In genomic region chr2:43810427-43810826, GRCh38 we compare ENCODE assay signal across 1 cellular context.
TF ChIP-seq lines count a peak whose summit lies in the region.

No MANE protein-coding gene starts in this region.

TF ChIP-seq in K562, 482 proteins besides CTCF, POLR2A, EP300 and RAD21:
- TF ChIP-seq PBX2 (CRISPR knock-in tag; IDR thresholded peaks at IDR 0.05; ENCODE audit: low read depth): no peak
- peak; percentile 67 for TF ChIP-seq PBX2 (tag; conservative IDR thresholded peaks at IDR 0.05; ENCODE audit: low read depth)
- peak; percentile 32; the same call in 1 of the 2 replicates for TF ChIP-seq ARID1B (IDR thresholded peaks at IDR 0.05)
- TF ChIP-seq ZFPM2 (CRISPR knock-in tag; IDR thresholded peaks at IDR 0.05): no peak
- TF ChIP-seq, protein P1, sequence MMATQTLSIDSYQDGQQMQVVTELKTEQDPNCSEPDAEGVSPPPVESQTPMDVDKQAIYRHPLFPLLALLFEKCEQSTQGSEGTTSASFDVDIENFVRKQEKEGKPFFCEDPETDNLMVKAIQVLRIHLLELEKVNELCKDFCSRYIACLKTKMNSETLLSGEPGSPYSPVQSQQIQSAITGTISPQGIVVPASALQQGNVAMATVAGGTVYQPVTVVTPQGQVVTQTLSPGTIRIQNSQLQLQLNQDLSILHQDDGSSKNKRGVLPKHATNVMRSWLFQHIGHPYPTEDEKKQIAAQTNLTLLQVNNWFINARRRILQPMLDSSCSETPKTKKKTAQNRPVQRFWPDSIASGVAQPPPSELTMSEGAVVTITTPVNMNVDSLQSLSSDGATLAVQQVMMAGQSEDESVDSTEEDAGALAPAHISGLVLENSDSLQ (IDR thresholded peaks at IDR 0.05): peak; percentile 41; the same call in 1 of the 2 replicates
- TF ChIP-seq MTA2 (IDR thresholded peaks at IDR 0.05; ENCODE audit: low read depth): no peak
- no peak for TF ChIP-seq SIRT6 (IDR thresholded peaks at IDR 0.05; ENCODE audit: low read depth, low read length)
- TF ChIP-seq, protein P2, sequence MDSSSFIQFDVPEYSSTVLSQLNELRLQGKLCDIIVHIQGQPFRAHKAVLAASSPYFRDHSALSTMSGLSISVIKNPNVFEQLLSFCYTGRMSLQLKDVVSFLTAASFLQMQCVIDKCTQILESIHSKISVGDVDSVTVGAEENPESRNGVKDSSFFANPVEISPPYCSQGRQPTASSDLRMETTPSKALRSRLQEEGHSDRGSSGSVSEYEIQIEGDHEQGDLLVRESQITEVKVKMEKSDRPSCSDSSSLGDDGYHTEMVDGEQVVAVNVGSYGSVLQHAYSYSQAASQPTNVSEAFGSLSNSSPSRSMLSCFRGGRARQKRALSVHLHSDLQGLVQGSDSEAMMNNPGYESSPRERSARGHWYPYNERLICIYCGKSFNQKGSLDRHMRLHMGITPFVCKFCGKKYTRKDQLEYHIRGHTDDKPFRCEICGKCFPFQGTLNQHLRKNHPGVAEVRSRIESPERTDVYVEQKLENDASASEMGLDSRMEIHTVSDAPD (CRISPR knock-in tag; IDR thresholded peaks at IDR 0.05): no peak
- TF ChIP-seq TCFL5 (CRISPR knock-in tag; conservative IDR thresholded peaks at IDR 0.05): no peak
- TF ChIP-seq, protein P3, sequence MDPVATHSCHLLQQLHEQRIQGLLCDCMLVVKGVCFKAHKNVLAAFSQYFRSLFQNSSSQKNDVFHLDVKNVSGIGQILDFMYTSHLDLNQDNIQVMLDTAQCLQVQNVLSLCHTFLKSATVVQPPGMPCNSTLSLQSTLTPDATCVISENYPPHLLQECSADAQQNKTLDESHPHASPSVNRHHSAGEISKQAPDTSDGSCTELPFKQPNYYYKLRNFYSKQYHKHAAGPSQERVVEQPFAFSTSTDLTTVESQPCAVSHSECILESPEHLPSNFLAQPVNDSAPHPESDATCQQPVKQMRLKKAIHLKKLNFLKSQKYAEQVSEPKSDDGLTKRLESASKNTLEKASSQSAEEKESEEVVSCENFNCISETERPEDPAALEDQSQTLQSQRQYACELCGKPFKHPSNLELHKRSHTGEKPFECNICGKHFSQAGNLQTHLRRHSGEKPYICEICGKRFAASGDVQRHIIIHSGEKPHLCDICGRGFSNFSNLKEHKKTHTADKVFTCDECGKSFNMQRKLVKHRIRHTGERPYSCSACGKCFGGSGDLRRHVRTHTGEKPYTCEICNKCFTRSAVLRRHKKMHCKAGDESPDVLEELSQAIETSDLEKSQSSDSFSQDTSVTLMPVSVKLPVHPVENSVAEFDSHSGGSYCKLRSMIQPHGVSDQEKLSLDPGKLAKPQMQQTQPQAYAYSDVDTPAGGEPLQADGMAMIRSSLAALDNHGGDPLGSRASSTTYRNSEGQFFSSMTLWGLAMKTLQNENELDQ (CRISPR knock-in tag; IDR thresholded peaks at IDR 0.05; ENCODE audit: borderline replicate concordance): no peak
- TF ChIP-seq ZNF717 (CRISPR knock-in tag; IDR thresholded peaks at IDR 0.05): no peak
- TF ChIP-seq IRF9 (tag; IDR thresholded peaks at IDR 0.05): no peak
- TF ChIP-seq STAT5A (IDR thresholded peaks at IDR 0.05; ENCODE audit: borderline replicate concordance, low read length): peak; percentile 45
- TF ChIP-seq, protein P4, sequence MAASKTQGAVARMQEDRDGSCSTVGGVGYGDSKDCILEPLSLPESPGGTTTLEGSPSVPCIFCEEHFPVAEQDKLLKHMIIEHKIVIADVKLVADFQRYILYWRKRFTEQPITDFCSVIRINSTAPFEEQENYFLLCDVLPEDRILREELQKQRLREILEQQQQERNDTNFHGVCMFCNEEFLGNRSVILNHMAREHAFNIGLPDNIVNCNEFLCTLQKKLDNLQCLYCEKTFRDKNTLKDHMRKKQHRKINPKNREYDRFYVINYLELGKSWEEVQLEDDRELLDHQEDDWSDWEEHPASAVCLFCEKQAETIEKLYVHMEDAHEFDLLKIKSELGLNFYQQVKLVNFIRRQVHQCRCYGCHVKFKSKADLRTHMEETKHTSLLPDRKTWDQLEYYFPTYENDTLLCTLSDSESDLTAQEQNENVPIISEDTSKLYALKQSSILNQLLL (CRISPR knock-in tag; IDR thresholded peaks at IDR 0.05; ENCODE audit: borderline replicate concordance): no peak
- TF ChIP-seq, protein P5, sequence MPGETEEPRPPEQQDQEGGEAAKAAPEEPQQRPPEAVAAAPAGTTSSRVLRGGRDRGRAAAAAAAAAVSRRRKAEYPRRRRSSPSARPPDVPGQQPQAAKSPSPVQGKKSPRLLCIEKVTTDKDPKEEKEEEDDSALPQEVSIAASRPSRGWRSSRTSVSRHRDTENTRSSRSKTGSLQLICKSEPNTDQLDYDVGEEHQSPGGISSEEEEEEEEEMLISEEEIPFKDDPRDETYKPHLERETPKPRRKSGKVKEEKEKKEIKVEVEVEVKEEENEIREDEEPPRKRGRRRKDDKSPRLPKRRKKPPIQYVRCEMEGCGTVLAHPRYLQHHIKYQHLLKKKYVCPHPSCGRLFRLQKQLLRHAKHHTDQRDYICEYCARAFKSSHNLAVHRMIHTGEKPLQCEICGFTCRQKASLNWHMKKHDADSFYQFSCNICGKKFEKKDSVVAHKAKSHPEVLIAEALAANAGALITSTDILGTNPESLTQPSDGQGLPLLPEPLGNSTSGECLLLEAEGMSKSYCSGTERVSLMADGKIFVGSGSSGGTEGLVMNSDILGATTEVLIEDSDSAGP (CRISPR knock-in tag; IDR thresholded peaks at IDR 0.05): no peak
- no peak for TF ChIP-seq JUNB (CRISPR knock-in tag; conservative IDR thresholded peaks at IDR 0.05)
- TF ChIP-seq POLR2AphosphoS5 (IDR thresholded peaks at IDR 0.05; ENCODE audit: control insufficient read depth, insufficient read depth, low read depth, low read length): 0 out of 2 replicates have a peak, but pooled peaks have one; percentile 30
- no peak for TF ChIP-seq GATAD2B (IDR thresholded peaks at IDR 0.05; ENCODE audit: borderline replicate concordance)
- TF ChIP-seq ZNF212 (CRISPR knock-in tag; IDR thresholded peaks at IDR 0.05): no peak
- TF ChIP-seq TEAD4 (IDR thresholded peaks at IDR 0.05; ENCODE audit: low read length): peak; percentile 65
- no peak for TF ChIP-seq TEAD4 (CRISPR knock-in tag; IDR thresholded peaks at IDR 0.05; ENCODE audit: borderline replicate concordance)
- no peak for TF ChIP-seq ZBTB26 (CRISPR knock-in tag; IDR thresholded peaks at IDR 0.05)
- TF ChIP-seq EP400 (IDR thresholded peaks at IDR 0.05): no peak
- TF ChIP-seq TCF3 (CRISPR knock-in tag; IDR thresholded peaks at IDR 0.05): peak; percentile 71
- TF ChIP-seq TAL1 (IDR thresholded peaks at IDR 0.05): peak; percentile 71
- TF ChIP-seq ZNF586 (CRISPR knock-in tag; conservative IDR thresholded peaks at IDR 0.05): no peak
- 0 out of 2 replicates have a peak, but pooled peaks have one; percentile 22 for TF ChIP-seq PML (IDR thresholded peaks at IDR 0.05; ENCODE audit: low read length)
- peak; percentile 61; the same call in 1 of the 2 replicates for TF ChIP-seq CBFA2T2 (conservative IDR thresholded peaks at IDR 0.05)
- TF ChIP-seq DPF2 (IDR thresholded peaks at IDR 0.05): peak; percentile 21; the same call in 1 of the 2 replicates
- TF ChIP-seq, protein P6, sequence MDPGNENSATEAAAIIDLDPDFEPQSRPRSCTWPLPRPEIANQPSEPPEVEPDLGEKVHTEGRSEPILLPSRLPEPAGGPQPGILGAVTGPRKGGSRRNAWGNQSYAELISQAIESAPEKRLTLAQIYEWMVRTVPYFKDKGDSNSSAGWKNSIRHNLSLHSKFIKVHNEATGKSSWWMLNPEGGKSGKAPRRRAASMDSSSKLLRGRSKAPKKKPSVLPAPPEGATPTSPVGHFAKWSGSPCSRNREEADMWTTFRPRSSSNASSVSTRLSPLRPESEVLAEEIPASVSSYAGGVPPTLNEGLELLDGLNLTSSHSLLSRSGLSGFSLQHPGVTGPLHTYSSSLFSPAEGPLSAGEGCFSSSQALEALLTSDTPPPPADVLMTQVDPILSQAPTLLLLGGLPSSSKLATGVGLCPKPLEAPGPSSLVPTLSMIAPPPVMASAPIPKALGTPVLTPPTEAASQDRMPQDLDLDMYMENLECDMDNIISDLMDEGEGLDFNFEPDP (CRISPR knock-in tag; IDR thresholded peaks at IDR 0.05): no peak
- peak; percentile 68 for TF ChIP-seq MEIS2 (IDR thresholded peaks at IDR 0.05; ENCODE audit: partially characterized antibody)
- peak; percentile 73 for TF ChIP-seq CBFA2T3 (IDR thresholded peaks at IDR 0.05)
- TF ChIP-seq KLF16 (IDR thresholded peaks at IDR 0.05): no peak
TF ChIP-seq in K562: peak in this region for 13.
